20 cellular contexts compared by ENCODE assay signal in genomic region chr12:89401433-89402086, GRCh38. TPM values are rescaled to one million over a fixed set of nuclear protein-coding genes. Genes with fewer than 3 reads are reported as not detected.
A peak's percentile ranks its signal among the peaks of the same experiment; 100 is the strongest.
DNase-seq lines count a peak whose midpoint lies in the region; ATAC-seq, FAIRE-seq and TF ChIP-seq lines count a peak whose summit lies in the region.
"Had no signal": no experiment of that assay in that cellular context is flagged by ENCODE, and none has a peak within 500 bp of the region (broad histone marks: within the 10 kb centered on the region; RNA-seq: fewer than 3 reads in every experiment).

No MANE protein-coding gene starts in this region.

- intact Hi-C loops in natural killer cell (cut with micrococcal nuclease) (no loop called here), HepG2 (cut with micrococcal nuclease; ENCODE audit: unreplicated experiment) (no loop called here), adrenal gland (cut with DNase I) (no loop called here)

- H3K27me3 ChIP-seq in endodermal cell (ENCODE audit: control insufficient read depth, insufficient read depth, low read length, poor library complexity, severe bottlenecking) (no peaks in the 10 kb centered on the region), HepG2 (ENCODE audit: control insufficient read depth in 1 of 2, insufficient read depth in 2 of 2, low read length in 2 of 2) (no peaks in the 10 kb centered on the region), neural progenitor cell (no peaks in the 10 kb centered on the region), adrenal gland (no peaks in the 10 kb centered on the region)
- H3K27me3 ChIP-seq: BLaER1 had no signal

- 69 to 76% methylated on average over 3 to 4 of the region's 4 CpGs for WGBS in endodermal cell (ENCODE audit: insufficient coverage in 1 of 2, insufficient read length in 1 of 2), 2 experiments
- 27% methylated on average over 4 of the region's 4 CpGs for WGBS in HepG2 (ENCODE audit: low lambda C conversion rate)
- WGBS in adrenal gland, 4 donors, result 79 to 85% (median 82%) methylated on average over 4 of the region's 4 CpGs

- FAIRE-seq in HepG2 (lab: Jason Lieb, UNC), result no peak
- FAIRE-seq: A204.1, G401.6, GM12891, GM19239, H1 had no signal

- no peak for TF ChIP-seq RAD21 in HepG2 (CRISPR knock-in tag; IDR thresholded peaks at IDR 0.05)

- H3K9ac ChIP-seq in endodermal cell (ENCODE audit: extremely low read depth, low read length, poor library complexity, severe bottlenecking), result no peak overlapping the region
- H3K9ac ChIP-seq in HepG2 (ENCODE audit: insufficient read depth, low read depth, low read length), result no peak overlapping the region
- no peak overlapping the region for H3K9ac ChIP-seq in neural progenitor cell
- H3K9ac ChIP-seq: BLaER1 had no signal

- H3K27ac Mint-ChIP-seq in natural killer cell, result peak overlapping the region; percentile 70 to 76
- H3K27ac Mint-ChIP-seq in natural killer cell treated with Interleukin-12 subunit alpha and Interleukin-12 subunit beta and Interleukin-15 and Interleukin-18, amount 100 ng/mL, for 72 hours, result no peak overlapping the region
- H3K27ac Mint-ChIP-seq in endodermal cell, result no peak overlapping the region
- peak overlapping the region; percentile 38 for H3K27ac Mint-ChIP-seq in neural progenitor cell
- no peak overlapping the region for H3K27ac Mint-ChIP-seq in WTC11
- H3K27ac Mint-ChIP-seq: H9 had no signal

- no peaks in the 10 kb centered on the region for H3K36me3 Mint-ChIP-seq in natural killer cell
- H3K36me3 Mint-ChIP-seq in natural killer cell treated with Interleukin-12 subunit alpha and Interleukin-12 subunit beta and Interleukin-15 and Interleukin-18, amount 100 ng/mL, for 72 hours, result no peaks in the 10 kb centered on the region
- no peaks in the 10 kb centered on the region for H3K36me3 Mint-ChIP-seq in endodermal cell (ENCODE audit: low read depth)
- H3K36me3 Mint-ChIP-seq in neural progenitor cell, result peaks cover 8% of the 10 kb centered on the region
- H3K36me3 Mint-ChIP-seq in WTC11, result peaks cover 2% of the 10 kb centered on the region; the same call in 1 of the 2 replicates
- H3K36me3 Mint-ChIP-seq: CD14-positive monocyte; CD8-positive, alpha-beta T cell had no signal

- ATAC-seq in natural killer cell, result no peak
- no peak for ATAC-seq in natural killer cell treated with Interleukin-12 subunit alpha and Interleukin-12 subunit beta and Interleukin-15 and Interleukin-18, amount 100 ng/mL, for 72 hours
- ATAC-seq in HepG2, result peak; percentile 63
- no peak for ATAC-seq in WTC11
- ATAC-seq: CD8-positive, alpha-beta T cell had no signal

- no peaks in the 10 kb centered on the region for H3K9me3 ChIP-seq in endodermal cell (ENCODE audit: control insufficient read depth, low read length)
- no peaks in the 10 kb centered on the region for H3K9me3 ChIP-seq in HepG2 (ENCODE audit: low read length)
- no peaks in the 10 kb centered on the region for H3K9me3 ChIP-seq in neural progenitor cell (ENCODE audit: low read depth)
- no peaks in the 10 kb centered on the region for H3K9me3 ChIP-seq in adrenal gland (replicated peaks in 1 of 3)
- H3K9me3 ChIP-seq: BLaER1 had no signal

- CTCF ChIA-PET in HepG2 (lab: Yijun Ruan, JAX; ENCODE audit: low intra/inter-chr PET ratio, low total read pairs), result no interaction called here
- CTCF ChIA-PET in WTC11 (lab: Charles Lee), result no interaction called here

- H3K4me1 Mint-ChIP-seq in natural killer cell (peaks cover 7 to 15% of the 10 kb centered on the region in 2 donors), endodermal cell (peaks cover 9% of the 10 kb centered on the region), neural progenitor cell (peaks cover 6% of the 10 kb centered on the region), WTC11 (peaks cover 5% of the 10 kb centered on the region; the same call in 1 of the 2 replicates)
- peaks cover 10 to 13% of the 10 kb centered on the region in 2 donors for H3K4me1 Mint-ChIP-seq in natural killer cell treated with Interleukin-12 subunit alpha and Interleukin-12 subunit beta and Interleukin-15 and Interleukin-18, amount 100 ng/mL, for 72 hours (ENCODE audit: low read depth in 2 of 2)

- H3K9me3 Mint-ChIP-seq in natural killer cell (no peaks in the 10 kb centered on the region), endodermal cell (no peaks in the 10 kb centered on the region), neural progenitor cell (peaks cover 5% of the 10 kb centered on the region), WTC11 (peaks cover 13% of the 10 kb centered on the region)
- no peaks in the 10 kb centered on the region for H3K9me3 Mint-ChIP-seq in natural killer cell treated with Interleukin-12 subunit alpha and Interleukin-12 subunit beta and Interleukin-15 and Interleukin-18, amount 100 ng/mL, for 72 hours
- H3K9me3 Mint-ChIP-seq: CD14-positive monocyte; CD8-positive, alpha-beta T cell; H9 had no signal

- no peak overlapping the region for H3K4me2 ChIP-seq in HepG2 (ENCODE audit: low read depth, low read length)
- H3K4me2 ChIP-seq in neural progenitor cell, result no peak overlapping the region
- H3K4me2 ChIP-seq: BLaER1 had no signal

- in situ Hi-C loops in HepG2 (cut with HindIII; ENCODE audit: extremely low pct_ligation_motif_present, low pct_unique_long_range_greater_than_20kb), result no loop called here

- H3K4me1 ChIP-seq in endodermal cell (ENCODE audit: control insufficient read depth, insufficient read depth, low read length), result peaks cover 5% of the 10 kb centered on the region
- H3K4me1 ChIP-seq in HepG2 (ENCODE audit: insufficient read depth, low read length), result peaks cover 24% of the 10 kb centered on the region
- peaks cover 7% of the 10 kb centered on the region for H3K4me1 ChIP-seq in neural progenitor cell
- H3K4me1 ChIP-seq in adrenal gland (replicated peaks in 1 of 2), result no peaks in the 10 kb centered on the region
- H3K4me1 ChIP-seq: BLaER1 had no signal

- TF ChIP-seq POLR2A in HepG2 (IDR thresholded peaks at IDR 0.05; ENCODE audit: insufficient read depth in 1 of 2, low read depth in 2 of 2, low read length in 2 of 2) (no peak), adrenal gland (IDR thresholded peaks at IDR 0.05) (no peak)

- TF ChIP-seq CTCF in natural killer cell (IDR thresholded peaks at IDR 0.05) (no peak), endodermal cell (conservative IDR thresholded peaks at IDR 0.05) (no peak), HepG2 (CRISPR knock-in tag; IDR thresholded peaks at IDR 0.05) (no peak), neural progenitor cell (IDR thresholded peaks at IDR 0.05) (no peak), WTC11 (IDR thresholded peaks at IDR 0.05) (no peak), adrenal gland (IDR thresholded peaks at IDR 0.05) (no peak)

- H3K27ac ChIP-seq in endodermal cell (ENCODE audit: low read depth, low read length), result no peak overlapping the region
- peak overlapping the region; percentile 25 for H3K27ac ChIP-seq in HepG2 (ENCODE audit: extremely low read length, insufficient read depth, low read length)
- no peak overlapping the region for H3K27ac ChIP-seq in neural progenitor cell
- no peak overlapping the region for H3K27ac ChIP-seq in adrenal gland
- H3K27ac ChIP-seq: BLaER1 had no signal

- H3K4me3 ChIP-seq in endodermal cell (ENCODE audit: low read length), result no peak overlapping the region
- H3K4me3 ChIP-seq in HepG2 (replicated peaks in 1 of 3; ENCODE audit: insufficient read depth in 1 of 3, low read depth in 2 of 3, low read length in 3 of 3), result no peak overlapping the region
- H3K4me3 ChIP-seq in neural progenitor cell, result no peak overlapping the region
- no peak overlapping the region for H3K4me3 ChIP-seq in adrenal gland
- H3K4me3 ChIP-seq: BLaER1 had no signal

- BruUV-seq in HepG2 (replicated peaks; lab: Mats Ljungman, UMichigan), result no TSS peak

- H3F3A ChIP-seq in neural progenitor cell (ENCODE audit: low read depth), result no peaks in the 10 kb centered on the region

- no peaks in the 10 kb centered on the region for H3K79me2 ChIP-seq in HepG2 (ENCODE audit: insufficient read depth, low read length)
- no peaks in the 10 kb centered on the region for H3K79me2 ChIP-seq in neural progenitor cell (ENCODE audit: low read depth)

- TF ChIP-seq EP300 in HepG2 (IDR thresholded peaks at IDR 0.05; ENCODE audit: low read depth in 2 of 2, low read length in 2 of 2) (0 out of 4 replicates have a peak, but pooled peaks of 1 of the 2 experiments have one; percentile 6), HepG2 (CRISPR knock-in tag; IDR thresholded peaks at IDR 0.05; ENCODE audit: borderline replicate concordance) (no peak)

- DNase-seq in natural killer cell, result no peak
- DNase-seq in natural killer cell treated with Interleukin-12 subunit alpha and Interleukin-12 subunit beta and Interleukin-15 and Interleukin-18, amount 100 ng/mL, for 72 hours (ENCODE audit: low spot score), result no peak
- peak; percentile 35 for DNase-seq in endodermal cell
- no peak for DNase-seq in HepG2 (ENCODE audit: low spot score)
- no peak for DNase-seq in neural progenitor cell (ENCODE audit: low spot score)
- no peak for DNase-seq in WTC11 (ENCODE audit: low spot score)
- DNase-seq in activated gamma-delta T cell (lab: John Stamatoyannopoulos, UW), result no peak
- no peak for DNase-seq in adrenal gland
- DNase-seq: AML-193; CD8-positive, alpha-beta T cell; DMS 273 treated with DMSO at 0.1 percent for 48 hours; DMS53; H9 had no signal

- no peaks in the 10 kb centered on the region for H4K20me1 ChIP-seq in HepG2 (ENCODE audit: insufficient read depth, low read length)
- H4K20me1 ChIP-seq in neural progenitor cell (ENCODE audit: low read depth), result no peaks in the 10 kb centered on the region
- H4K20me1 ChIP-seq: BLaER1 had no signal

- POLR2A ChIA-PET in HepG2 (lab: Yijun Ruan, JAX) (interaction anchor here (0.7 kb wide), 1 partner anchor 22 kb away, joined by 4 read pairs; no protein-coding TSS in a partner anchor), WTC11 (lab: Charles Lee) (interaction anchor here (0.7 kb wide), 1 partner anchor 669 kb away, joined by 5 read pairs; no protein-coding TSS in a partner anchor)

- H2AFZ ChIP-seq in HepG2 (ENCODE audit: low read length) (no peak overlapping the region), neural progenitor cell (replicated peaks) (no peak overlapping the region)

- H3K27me3 Mint-ChIP-seq in natural killer cell (ENCODE audit: low read depth in 2 of 2), result no peaks in the 10 kb centered on the region
- no peaks in the 10 kb centered on the region for H3K27me3 Mint-ChIP-seq in natural killer cell treated with Interleukin-12 subunit alpha and Interleukin-12 subunit beta and Interleukin-15 and Interleukin-18, amount 100 ng/mL, for 72 hours
- H3K27me3 Mint-ChIP-seq in endodermal cell (ENCODE audit: insufficient read depth), result no peaks in the 10 kb centered on the region
- no peaks in the 10 kb centered on the region for H3K27me3 Mint-ChIP-seq in neural progenitor cell (ENCODE audit: insufficient read depth, low read depth)
- no peaks in the 10 kb centered on the region for H3K27me3 Mint-ChIP-seq in WTC11 (ENCODE audit: low read depth)

- H3K36me3 ChIP-seq in endodermal cell (ENCODE audit: control insufficient read depth, insufficient read depth, low read length) (no peaks in the 10 kb centered on the region), HepG2 (replicated peaks in 1 of 2; ENCODE audit: control insufficient read depth in 1 of 2, insufficient read depth in 2 of 2, low read length in 2 of 2) (no peaks in the 10 kb centered on the region), neural progenitor cell (no peaks in the 10 kb centered on the region), adrenal gland (replicated peaks in 1 of 2) (no peaks in the 10 kb centered on the region)
- H3K36me3 ChIP-seq: BLaER1 had no signal

- H3K4me3 Mint-ChIP-seq in natural killer cell (no peak overlapping the region), endodermal cell (no peak overlapping the region), neural progenitor cell (no peak overlapping the region), WTC11 (no peak overlapping the region)
- no peak overlapping the region for H3K4me3 Mint-ChIP-seq in natural killer cell treated with Interleukin-12 subunit alpha and Interleukin-12 subunit beta and Interleukin-15 and Interleukin-18, amount 100 ng/mL, for 72 hours
- H3K4me3 Mint-ChIP-seq: CD14-positive monocyte; CD8-positive, alpha-beta T cell; H9 had no signal

RNA-seq across cellular contexts. Expression of gene DUSP6, which starts 49.3 kb away (rescaled TPM):
- total RNA-seq in natural killer cell, result 100 to 1,000 TPM in 2 of 3 donors, 10 to 100 TPM in 1; 52.2 to 222 (median 141) TPM
- 10 to 100 TPM; 49.4 to 65.9 TPM for total RNA-seq in natural killer cell treated with Interleukin-12 subunit alpha and Interleukin-12 subunit beta and Interleukin-15 and Interleukin-18, amount 100 ng/mL, for 72 hours
- total RNA-seq in endodermal cell, result 100 to 1,000 TPM in 1 of 2 donors, 10 to 100 TPM in 1; 85.9 to 123 TPM
- polyA plus RNA-seq in endodermal cell (2013, experiment 1 of 2), result 98.6 TPM
- polyA plus RNA-seq in endodermal cell (2013, experiment 2 of 2), result 99.0 TPM
- 37.0 and 40.9 TPM in 2 replicates for total RNA-seq in HepG2 (2016; rRNA removed; fragmentation: Illumina TruSeq; extraction: Trizol)
- 4.4 and 4.7 TPM in 2 replicates for total RNA-seq in HepG2 (2016; cell fraction: cytosol; rRNA removed; fragmentation: Illumina TruSeq; extraction: Trizol; ENCODE audit: low read depth)
- 36.2 and 41.6 TPM in 2 replicates for total RNA-seq in HepG2 (2016; cell fraction: insoluble cytoplasmic fraction; rRNA removed; fragmentation: Illumina TruSeq; extraction: Trizol)
- 13.7 and 14.2 TPM in 2 replicates for total RNA-seq in HepG2 (2016; cell fraction: membrane; rRNA removed; fragmentation: Illumina TruSeq; extraction: Trizol)
- total RNA-seq in HepG2 (2016; cell fraction: nucleus; rRNA removed; fragmentation: Illumina TruSeq; extraction: Trizol), result 52.5 and 56.1 TPM in 2 replicates
- 161 and 175 TPM in 2 replicates for polyA plus RNA-seq in HepG2 (2011; rRNA removed)
- polyA plus RNA-seq in HepG2 (2011; cell fraction: cytosol; rRNA removed), result 140 and 159 TPM in 2 replicates
- polyA plus RNA-seq in HepG2 (2011; cell fraction: nucleus; rRNA removed), result 198 and 204 TPM in 2 replicates
- 101 and 134 TPM in 2 replicates for polyA plus RNA-seq in HepG2 (2012)
- polyA plus RNA-seq in HepG2 (2016; cell fraction: cytosol; fragmentation: Illumina TruSeq; extraction: Trizol; ENCODE audit: low read depth), result 1.2 and 1.4 TPM in 2 replicates
- 31.8 and 35.1 TPM in 2 replicates for polyA plus RNA-seq in HepG2 (2016; cell fraction: insoluble cytoplasmic fraction; fragmentation: Illumina TruSeq; extraction: Trizol; ENCODE audit: low read depth)
- 4.5 and 5.5 TPM in 2 replicates for polyA plus RNA-seq in HepG2 (2016; cell fraction: membrane; fragmentation: Illumina TruSeq; extraction: Trizol; ENCODE audit: low read depth)
- polyA plus RNA-seq in HepG2 (2016; cell fraction: nucleus; fragmentation: Illumina TruSeq; extraction: Trizol; ENCODE audit: insufficient read depth, low read depth), result 62.5 and 77.8 TPM in 2 replicates
- 3.5 and 736 TPM in 2 replicates for polyA minus RNA-seq in HepG2 (2011; rRNA and poly(A)+ RNA removed; ENCODE audit: low replicate concordance)
- polyA minus RNA-seq in HepG2 (2011; cell fraction: cytosol; rRNA and poly(A)+ RNA removed), result 161 and 182 TPM in 2 replicates
- 194 and 220 TPM in 2 replicates for polyA minus RNA-seq in HepG2 (2011; cell fraction: nucleus; rRNA and poly(A)+ RNA removed)
- total RNA-seq in neural progenitor cell (ENCODE audit: low replicate concordance), result 12.5 and 23.6 TPM in 2 replicates
- 136 to 245 TPM (median 141 TPM) in 3 replicates for total RNA-seq in WTC11 (2021)
- total RNA-seq in adrenal gland, result 10 to 100 TPM; 12.3 to 81.8 (median 47.7) TPM
- polyA plus RNA-seq in adrenal gland, result 10 to 100 TPM; 16.3 to 21.5 (median 21.0) TPM

Comparison
In these comparisons a context has a peak if more than half of its experiments do, and no peak if none do; other contexts are left out.
1. H3K27ac Mint-ChIP-seq: peak in natural killer cell (2 of 2) and neural progenitor cell (single experiment); none in natural killer cell treated with Interleukin-12 subunit alpha and Interleukin-12 subunit beta and Interleukin-15 and Interleukin-18, amount 100 ng/mL, for 72 hours (0 of 2), endodermal cell (single experiment) and WTC11 (single experiment).